Comparison of ENCODE assay signal across 12 cellular contexts in the genomic region with DNA sequence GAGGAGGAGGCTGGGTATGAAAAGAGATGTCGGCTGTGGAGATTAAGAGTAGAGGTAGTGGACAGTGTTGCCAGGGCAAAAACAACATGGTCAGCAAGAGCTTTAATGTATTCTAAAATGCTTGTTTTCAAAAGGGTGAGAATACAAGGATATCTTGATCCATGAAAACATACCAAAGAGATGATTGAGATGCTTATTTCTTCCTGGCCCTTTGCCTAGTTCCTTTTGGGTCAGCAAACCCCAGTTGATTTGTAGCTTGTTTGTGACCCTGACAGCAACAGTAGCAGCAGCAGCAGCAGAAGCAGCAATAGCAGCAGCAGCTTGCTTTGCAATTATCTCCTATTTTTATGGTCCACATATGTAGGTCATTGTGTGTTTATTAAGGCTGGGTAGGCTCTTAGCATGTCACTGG.
DNase-seq lines count a peak whose midpoint lies in the region; ATAC-seq, FAIRE-seq and TF ChIP-seq lines count a peak whose summit lies in the region.
"Had no signal": no experiment of that assay in that cellular context is flagged by ENCODE, and none has a peak within 500 bp of the region (broad histone marks: within the 10 kb centered on the region; RNA-seq: fewer than 3 reads in every experiment).

No MANE protein-coding gene starts in this region.

- peak in 6 of 8 donors; percentile 35 to 76 (median 62) for ATAC-seq in heart right ventricle
- ATAC-seq: lower lobe of right lung had no signal

- H3K9me3 ChIP-seq in adrenal gland (replicated peaks in 1 of 3) (peaks cover 0 to 3% (median 0%) of the 10 kb centered on the region in 3 donors), heart right ventricle (no peaks in the 10 kb centered on the region), vagina (no peaks in the 10 kb centered on the region), ascending aorta (no peaks in the 10 kb centered on the region)
- H3K9me3 ChIP-seq: lower lobe of right lung, ovary had no signal

- H3K4me1 ChIP-seq in adrenal gland (replicated peaks in 1 of 2) (peaks cover 13 to 19% of the 10 kb centered on the region in 2 donors), heart right ventricle (peaks cover 0 to 19% (median 13%) of the 10 kb centered on the region in 9 donors), vagina (peaks cover 24% of the 10 kb centered on the region), ascending aorta (peaks cover 0 to 19% of the 10 kb centered on the region in 2 donors)

- no peaks in the 10 kb centered on the region for H3K27me3 ChIP-seq in adrenal gland
- H3K27me3 ChIP-seq in heart right ventricle = no peaks in the 10 kb centered on the region
- H3K27me3 ChIP-seq in vagina = no peaks in the 10 kb centered on the region
- no peaks in the 10 kb centered on the region for H3K27me3 ChIP-seq in ascending aorta
- H3K27me3 ChIP-seq: ovary had no signal

- TF ChIP-seq POLR2A in H54 (IDR thresholded peaks at IDR 0.05; ENCODE audit: low read depth, low read length) (no peak), adrenal gland (IDR thresholded peaks at IDR 0.05) (no peak), vagina (IDR thresholded peaks at IDR 0.05) (no peak)

- WGBS in adrenal gland, 4 donors = 17 to 31% (median 24%) methylated on average over 1 of the region's 1 CpG
- 16 to 51% methylated on average over 1 of the region's 1 CpG for WGBS in heart right ventricle, 2 donors

- peak overlapping the region in 3 of 5 donors; percentile 23 to 54 (median 53) for H3K27ac ChIP-seq in adrenal gland
- H3K27ac ChIP-seq in heart right ventricle = peak overlapping the region in 3 of 10 donors; percentile 24 to 33 (median 26)
- H3K27ac ChIP-seq in vagina = no peak overlapping the region
- peak overlapping the region in 1 of 2 donors; percentile 46 for H3K27ac ChIP-seq in ascending aorta
- H3K27ac ChIP-seq: lower lobe of right lung, ovary had no signal

- H3K36me3 ChIP-seq in adrenal gland (replicated peaks in 1 of 2) (no peaks in the 10 kb centered on the region), heart right ventricle (peaks cover 0 to 31% (median 0%) of the 10 kb centered on the region in 9 donors), vagina (no peaks in the 10 kb centered on the region), ascending aorta (peaks cover 5 to 8% of the 10 kb centered on the region in 2 donors)
- H3K36me3 ChIP-seq: ovary had no signal

- no peak overlapping the region for H3K4me3 ChIP-seq in adrenal gland
- H3K4me3 ChIP-seq in heart right ventricle = no peak overlapping the region
- H3K4me3 ChIP-seq in skeletal muscle cell (ENCODE audit: low read depth, low read length) = no peak overlapping the region
- no peak overlapping the region for H3K4me3 ChIP-seq in vagina
- no peak overlapping the region for H3K4me3 ChIP-seq in ascending aorta
- H3K4me3 ChIP-seq: lower lobe of right lung, ovary had no signal

- intact Hi-C loops in adrenal gland (cut with DNase I) (no loop called here), heart right ventricle (cut with DNase I) (no loop called here), vagina (cut with DNase I) (no loop called here), ascending aorta (cut with DNase I) (no loop called here)

- DNase-seq in H54 (ENCODE audit: insufficient read length, low spot score) (no peak), adrenal gland (peak; percentile 34 to 76 (median 47)), heart right ventricle (peak in 1 of 2 donors; percentile 20), skeletal muscle cell (ENCODE audit: low read depth) (peak; percentile 85), AML-193 (lab: John Stamatoyannopoulos, UW) (no peak), NCI-H2107 (lab: John Stamatoyannopoulos, UW) (no peak), vagina (ENCODE audit: extremely low spot score in 2 of 2) (no peak), ascending aorta (ENCODE audit: low spot score in 2 of 2) (no peak)
- DNase-seq: CD8-positive, alpha-beta memory T cell; lower lobe of right lung; ovary had no signal

- TF ChIP-seq CTCF in adrenal gland (IDR thresholded peaks at IDR 0.05) = no peak
- TF ChIP-seq CTCF in heart right ventricle (IDR thresholded peaks at IDR 0.05) = no peak
- no peak for TF ChIP-seq CTCF in vagina (IDR thresholded peaks at IDR 0.05)
- TF ChIP-seq CTCF in ascending aorta (IDR thresholded peaks at IDR 0.05) = no peak

- peak; percentile 72 for FAIRE-seq in H54 (lab: Jason Lieb, UNC)
- FAIRE-seq: colon had no signal

Comparison
In these comparisons a context has a peak if more than half of its experiments do, and no peak if none do; other contexts are left out.
1. DNase-seq: peak in adrenal gland (7 of 7) and skeletal muscle cell (single experiment); none in H54 (single experiment), AML-193 (0 of 2), NCI-H2107 (single experiment), vagina (0 of 2) and ascending aorta (0 of 2).